ENCODE assay signal across 8 cellular contexts in the genomic region with DNA sequence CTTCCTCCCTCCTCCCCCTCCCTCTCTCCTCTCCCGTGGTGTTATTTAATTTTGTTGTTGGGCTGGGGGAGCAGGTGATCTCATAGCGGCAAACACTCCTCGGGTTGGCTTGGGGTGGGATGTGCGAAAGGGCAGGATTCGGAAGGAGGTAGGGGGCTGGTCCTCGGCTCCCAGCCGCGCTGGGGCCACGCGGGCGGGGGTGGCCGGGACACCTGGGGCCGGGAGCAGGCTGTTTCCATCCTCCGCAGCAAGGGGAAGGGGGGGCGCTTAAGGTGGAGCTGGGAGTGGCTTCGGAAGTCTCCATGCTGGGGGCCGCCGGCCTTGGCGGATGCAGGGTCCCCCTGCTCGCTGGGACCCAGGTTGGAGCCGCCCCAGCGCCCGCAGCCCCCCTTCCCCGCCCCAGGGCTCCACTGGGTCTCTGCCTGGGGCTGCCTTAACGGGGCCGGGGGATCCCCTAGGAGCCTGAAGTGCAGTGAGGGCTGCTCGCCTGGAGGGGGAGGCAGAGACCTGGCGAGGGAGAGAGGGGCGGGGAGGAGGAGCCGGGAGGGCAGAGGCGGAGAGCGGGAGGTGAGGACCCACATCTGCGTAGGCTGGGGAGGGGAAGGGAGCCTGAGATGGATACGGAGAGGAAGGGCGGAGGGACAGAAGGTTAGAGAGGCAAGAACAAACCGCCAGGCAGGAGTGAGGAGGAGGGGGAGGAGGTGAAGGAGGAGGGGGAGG. TPM values are rescaled to one million over a fixed set of nuclear protein-coding genes. Genes with fewer than 3 reads are reported as not detected.
DNase-seq lines count a peak whose midpoint lies in the region; ATAC-seq and TF ChIP-seq lines count a peak whose summit lies in the region.

No MANE protein-coding gene starts in this region.

- peaks cover 49 to 75% (median 71%) of the 10 kb centered on the region in 10 experiments for H3K4me1 ChIP-seq in BLaER1 treated with 17β-estradiol and CSF1 and Interleukin-3, amounts not matched to agents 10 nM and 100 nM

- H3K9me3 Mint-ChIP-seq in effector memory CD8-positive, alpha-beta T cell, result no peaks in the 10 kb centered on the region
- no peaks in the 10 kb centered on the region for H3K9me3 Mint-ChIP-seq in mesothelial cell of epicardium

- no peaks in the 10 kb centered on the region for H3K9me3 ChIP-seq in BLaER1 treated with 17β-estradiol and CSF1 and Interleukin-3, amounts not matched to agents 10 nM and 100 nM (replicated peaks in 1 of 11)

- H3K27me3 Mint-ChIP-seq in effector memory CD8-positive, alpha-beta T cell, result no peaks in the 10 kb centered on the region
- no peaks in the 10 kb centered on the region for H3K27me3 Mint-ChIP-seq in mesothelial cell of epicardium (ENCODE audit: low read depth)

- peak overlapping the region; percentile 90 to 95 for H3K4me3 Mint-ChIP-seq in effector memory CD8-positive, alpha-beta T cell
- peak overlapping the region; percentile 81 for H3K4me3 Mint-ChIP-seq in mesothelial cell of epicardium

- peak overlapping the region; percentile 60 to 71 (median 64) for H3K4me3 ChIP-seq in BLaER1 treated with 17β-estradiol and CSF1 and Interleukin-3, amounts not matched to agents 10 nM and 100 nM

- no peaks in the 10 kb centered on the region for H3K36me3 ChIP-seq in BLaER1 treated with 17β-estradiol and CSF1 and Interleukin-3, amounts not matched to agents 10 nM and 100 nM

- H3K4me1 Mint-ChIP-seq in effector memory CD8-positive, alpha-beta T cell (ENCODE audit: low read depth in 2 of 2), result peaks cover 33 to 35% of the 10 kb centered on the region in 2 donors
- H3K4me1 Mint-ChIP-seq in mesothelial cell of epicardium, result peaks cover 18% of the 10 kb centered on the region

- H3K9ac ChIP-seq in BLaER1 treated with 17β-estradiol and CSF1 and Interleukin-3, amounts not matched to agents 10 nM and 100 nM, result peak overlapping the region; percentile 78 to 87 (median 84)

- peaks cover 11% of the 10 kb centered on the region for H3K36me3 Mint-ChIP-seq in effector memory CD8-positive, alpha-beta T cell (ENCODE audit: insufficient read depth)
- H3K36me3 Mint-ChIP-seq in mesothelial cell of epicardium, result peaks cover 6% of the 10 kb centered on the region

- peak overlapping the region; percentile 94 to 100 (median 100) for H3K4me2 ChIP-seq in BLaER1 treated with 17β-estradiol and CSF1 and Interleukin-3, amounts not matched to agents 10 nM and 100 nM

- no peaks in the 10 kb centered on the region for H4K20me1 ChIP-seq in BLaER1 treated with 17β-estradiol and CSF1 and Interleukin-3, amounts not matched to agents 10 nM and 100 nM

- H3K27ac ChIP-seq in BLaER1 treated with 17β-estradiol and CSF1 and Interleukin-3, amounts not matched to agents 10 nM and 100 nM, result peak overlapping the region; percentile 82 to 99 (median 94)

- TF ChIP-seq CTCF in mesothelial cell of epicardium (IDR thresholded peaks at IDR 0.05; ENCODE audit: unreplicated experiment), result peak; percentile 72

- DNase-seq in HT-29 (ENCODE audit: low spot score), result peak; percentile 92
- DNase-seq in NOMO-1 (lab: John Stamatoyannopoulos, UW; ENCODE audit: unreplicated experiment in 2 of 2), result peak; percentile 77 to 85
- DNase-seq in activated CD8-positive, alpha-beta memory T cell treated with anti-CD3 and anti-CD28 coated beads for 4 hours (ENCODE audit: low read depth in 2 of 2), result peak; percentile 80 to 83
- peak; percentile 93 to 96 (median 93) for DNase-seq in effector memory CD8-positive, alpha-beta T cell
- DNase-seq in mesothelial cell of epicardium (ENCODE audit: low spot score in 2 of 2, unreplicated experiment in 2 of 2), result peak; percentile 87 to 93
- peak; percentile 63 for DNase-seq in stimulated activated CD8-positive, alpha-beta memory T cell treated with anti-CD3 and anti-CD28 coated beads, Interleukin-15, amount 100 ng/mL, for 24 hours (ENCODE audit: low read depth)

- no peaks in the 10 kb centered on the region for H3K27me3 ChIP-seq in BLaER1 treated with 17β-estradiol and CSF1 and Interleukin-3, amounts not matched to agents 10 nM and 100 nM

- peak; percentile 81 for ATAC-seq in GM19397 (IDR thresholded peaks at IDR 0.05; ENCODE audit: unreplicated experiment)
- ATAC-seq in effector memory CD8-positive, alpha-beta T cell (replicated peaks), result peak; percentile 81

- peak overlapping the region; percentile 93 to 98 for H3K27ac Mint-ChIP-seq in effector memory CD8-positive, alpha-beta T cell
- H3K27ac Mint-ChIP-seq in mesothelial cell of epicardium, result peak overlapping the region; percentile 95

RNA-seq across cellular contexts. Expression of gene CA11, which starts 0.4 kb away (rescaled TPM):
- total RNA-seq in HT-29 (2014; rRNA removed; shearing (Covaris generic)), result 1.4 and 4.7 TPM in 2 replicates
- total RNA-seq in mesothelial cell of epicardium, result 48.2 to 55.0 TPM (median 53.1 TPM) in 3 replicates

RNA-seq across cellular contexts. Expression of gene DBP, which starts 9.2 kb away (rescaled TPM):
- total RNA-seq in HT-29 (2014; rRNA removed; shearing (Covaris generic)), result 19.4 and 27.9 TPM in 2 replicates
- 11.5 to 13.2 TPM (median 13.1 TPM) in 3 replicates for total RNA-seq in mesothelial cell of epicardium

RNA-seq across cellular contexts. Expression of gene NTN5, which starts 26.5 kb away (rescaled TPM):
- total RNA-seq in HT-29 (2014; rRNA removed; shearing (Covaris generic)), result not detected in 2 replicates
- 6.8 to 7.3 TPM (median 7.1 TPM) in 3 replicates for total RNA-seq in mesothelial cell of epicardium

RNA-seq across cellular contexts. Expression of gene SPHK2, which starts 27.0 kb away (rescaled TPM):
- total RNA-seq in HT-29 (2014; rRNA removed; shearing (Covaris generic)), result 114 and 115 TPM in 2 replicates
- total RNA-seq in mesothelial cell of epicardium, result 25.3 to 28.6 TPM (median 27.7 TPM) in 3 replicates

RNA-seq across cellular contexts. Expression of gene RPL18, which starts 27.4 kb away (rescaled TPM):
- 6,271 and 6,382 TPM in 2 replicates for total RNA-seq in HT-29 (2014; rRNA removed; shearing (Covaris generic))
- total RNA-seq in mesothelial cell of epicardium, result 1,586 to 1,657 TPM (median 1,644 TPM) in 3 replicates

Comparison
In these comparisons a context has a peak if more than half of its experiments do, and no peak if none do; other contexts are left out.
1. Peak in every context shown above with its lines: DNase-seq, ATAC-seq, H3K4me3 ChIP-seq and H3K27ac ChIP-seq.